In genomic region chr11:10308208-10308954, GRCh38 we compare ENCODE assay signal across 8 cellular contexts. TPM values are rescaled to one million over a fixed set of nuclear protein-coding genes. Genes with fewer than 3 reads are reported as not detected.
DNase-seq lines count a peak whose midpoint lies in the region; TF ChIP-seq lines count a peak whose summit lies in the region.

No MANE protein-coding gene starts in this region.

- peak overlapping the region; percentile 73 for H3K9ac ChIP-seq in mesendoderm (ENCODE audit: low read length)

- peak overlapping the region; percentile 51 for H2BK5ac ChIP-seq in mesendoderm (ENCODE audit: low read length)

- H3K79me1 ChIP-seq in mesendoderm (ENCODE audit: low read length): no peaks in the 10 kb centered on the region

- H3K27me3 Mint-ChIP-seq in brain: peaks cover 86% of the 10 kb centered on the region

- no peak overlapping the region for H2AK5ac ChIP-seq in mesendoderm (ENCODE audit: low read length)

- H3K4ac ChIP-seq in mesendoderm (ENCODE audit: low read depth, low read length): peak overlapping the region; percentile 72

- H3K23ac ChIP-seq in mesendoderm (ENCODE audit: low read length): no peak overlapping the region

- peak overlapping the region; percentile 68 for H3K4me2 ChIP-seq in mesendoderm (ENCODE audit: low read length)

- no peak overlapping the region for H2BK120ac ChIP-seq in mesendoderm (ENCODE audit: low read depth, low read length)

- peak overlapping the region; percentile 23 for H2AFZ ChIP-seq in ACC112 (ENCODE audit: low read length, unreplicated experiment)

- H4K5ac ChIP-seq in mesendoderm (ENCODE audit: low read length): no peak overlapping the region

- no CpG with 5 or more reads among the region's 16 CpGs for WGBS in mesendoderm (ENCODE audit: extremely low coverage, insufficient coverage, low lambda C conversion rate)

- H4K8ac ChIP-seq in mesendoderm (ENCODE audit: low read depth, low read length): no peak overlapping the region

- peaks cover 20% of the 10 kb centered on the region for H3K36me3 ChIP-seq in ACC112 (ENCODE audit: insufficient read depth, low read length)
- no peaks in the 10 kb centered on the region for H3K36me3 ChIP-seq in mesendoderm (ENCODE audit: control insufficient read depth, insufficient read depth, low read length)

- peaks cover 26% of the 10 kb centered on the region for H3K4me1 ChIP-seq in ACC112 (ENCODE audit: control insufficient read depth, insufficient read depth, low read length, unreplicated experiment)
- peaks cover 13% of the 10 kb centered on the region for H3K4me1 ChIP-seq in mesendoderm (ENCODE audit: control insufficient read depth, low read depth, low read length)

- peak overlapping the region; percentile 76 to 100 (median 94) for H3K4me3 Mint-ChIP-seq in brain

- peak overlapping the region; percentile 91 for H3K27ac ChIP-seq in ACC112 (ENCODE audit: low read depth, low read length)
- peak overlapping the region; percentile 41 for H3K27ac ChIP-seq in HL-60 (replicated peaks)
- peak overlapping the region; percentile 85 for H3K27ac ChIP-seq in mesendoderm (ENCODE audit: low read depth, low read length)

- peaks cover 48% of the 10 kb centered on the region for H3K4me1 Mint-ChIP-seq in brain

- TF ChIP-seq CTCF in HL-60 (IDR thresholded peaks at IDR 0.05; ENCODE audit: insufficient read depth, low read length) (no peak), brain (conservative IDR thresholded peaks at IDR 0.05) (no peak)

- H3K27me3 ChIP-seq in ACC112 (ENCODE audit: insufficient read depth, low read length) (no peaks in the 10 kb centered on the region), HL-60 (ENCODE audit: insufficient read depth, poor library complexity, severe bottlenecking) (no peaks in the 10 kb centered on the region), mesendoderm (ENCODE audit: insufficient read depth, low read length, poor library complexity) (no peaks in the 10 kb centered on the region)

- H3K4me3 ChIP-seq in ACC112 (ENCODE audit: low read depth, low read length): peak overlapping the region; percentile 90
- H3K4me3 ChIP-seq in HL-60 (replicated peaks; ENCODE audit: insufficient read depth, low read length): peak overlapping the region; percentile 45
- H3K4me3 ChIP-seq in mesendoderm (ENCODE audit: low read length): no peak overlapping the region

- peak overlapping the region; percentile 76 to 98 (median 86) for H3K27ac Mint-ChIP-seq in brain

- no peak for DNase-seq in HL-60 (ENCODE audit: low read depth in 1 of 2, low spot score in 1 of 2)
- DNase-seq in mesendoderm: peak; percentile 48
- DNase-seq in NCI-H1092 treated with DMSO at 0.1 percent for 48 hours (lab: John Stamatoyannopoulos, UW): no peak
- DNase-seq in NCI-H146 (lab: John Stamatoyannopoulos, UW): no peak
- no peak for DNase-seq in SHP77 treated with DMSO at 0.1 percent for 48 hours (lab: John Stamatoyannopoulos, UW)
- no peak for DNase-seq in NCI-H128 (lab: John Stamatoyannopoulos, UW; ENCODE audit: unreplicated experiment)

- H2BK15ac ChIP-seq in mesendoderm (replicated peaks; ENCODE audit: low read depth): peak overlapping the region; percentile 41

- peaks cover 8% of the 10 kb centered on the region for H3K36me3 Mint-ChIP-seq in brain

- H3K9me3 Mint-ChIP-seq in brain: peaks cover 0 to 10% (median 5%) of the 10 kb centered on the region in 5 experiments

- H3K79me2 ChIP-seq in ACC112 (ENCODE audit: control insufficient read depth, insufficient read depth, low read length, unreplicated experiment) (peaks cover 38% of the 10 kb centered on the region), mesendoderm (ENCODE audit: control insufficient read depth, insufficient read depth, low read length) (peaks cover 20% of the 10 kb centered on the region)

- H3K56ac ChIP-seq in mesendoderm (ENCODE audit: low read length): peak overlapping the region; percentile 88

- H3K18ac ChIP-seq in mesendoderm (ENCODE audit: low read length): peak overlapping the region; percentile 82

RNA-seq across cellular contexts. Expression of gene ADM, which starts 3.5 kb away (rescaled TPM):
- polyA plus RNA-seq in brain (ENCODE audit: insufficient read depth, low read depth, low replicate concordance): 7.8 TPM
- polyA plus RNA-seq in mesendoderm (2013, experiment 1 of 2): 12.6 TPM
- polyA plus RNA-seq in mesendoderm (2013, experiment 2 of 2): 15.2 TPM

RNA-seq across cellular contexts. Expression of gene SBF2, which starts 14.4 kb away (rescaled TPM):
- 13.1 TPM for polyA plus RNA-seq in brain (ENCODE audit: insufficient read depth, low read depth, low replicate concordance)
- polyA plus RNA-seq in mesendoderm (2013, experiment 1 of 2): 14.5 TPM
- 15.3 TPM for polyA plus RNA-seq in mesendoderm (2013, experiment 2 of 2)

Comparison
In these comparisons a context has a peak if more than half of its experiments do, and no peak if none do; other contexts are left out.
1. H3K27ac ChIP-seq: peak in every context shown above with its lines; median percentile 91 in ACC112; 85 in mesendoderm; 41 in HL-60.